Comparison of ENCODE assay signal across 19 cellular contexts in the genomic region with DNA sequence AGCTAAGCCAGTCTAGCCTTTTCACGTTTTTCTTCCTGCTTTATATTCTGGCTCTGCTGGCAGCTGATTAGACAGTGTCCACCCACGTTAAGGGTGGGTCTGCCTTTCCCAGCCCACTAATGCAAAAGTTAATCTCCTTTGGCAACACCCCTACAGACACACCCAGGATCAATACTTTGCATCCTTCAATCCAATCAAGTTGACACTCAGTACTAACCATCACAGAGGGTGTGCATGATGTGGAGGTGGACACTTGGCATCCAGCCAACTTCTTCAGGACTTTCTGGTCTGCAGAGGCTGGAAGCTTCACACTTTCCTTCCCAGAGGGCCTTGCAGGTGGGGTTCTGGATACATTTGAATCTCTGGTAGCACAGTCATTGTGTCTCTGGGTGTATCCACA. TPM values are rescaled to one million over a fixed set of nuclear protein-coding genes. Genes with fewer than 3 reads are reported as not detected.
DNase-seq lines count a peak whose midpoint lies in the region; ATAC-seq and TF ChIP-seq lines count a peak whose summit lies in the region.
"Had no signal": no experiment of that assay in that cellular context is flagged by ENCODE, and none has a peak within 500 bp of the region (broad histone marks: within the 10 kb centered on the region; RNA-seq: fewer than 3 reads in every experiment).

No MANE protein-coding gene starts in this region.

- 43% methylated on average over 2 of the region's 2 CpGs for WGBS in SK-N-SH (ENCODE audit: low lambda C conversion rate)
- WGBS in mammary epithelial cell (ENCODE audit: low coverage, missing lambda C conversion rate) = 14% methylated on average over 1 of the region's 2 CpGs
- WGBS in ovary, 3 donors = 43 to 47% (median 46%) methylated on average over 2 of the region's 2 CpGs

- H3K36me3 Mint-ChIP-seq in activated CD8-positive, alpha-beta T cell treated with anti-CD3 and anti-CD28 coated beads for 36 hours (ENCODE audit: low read depth) = no peaks in the 10 kb centered on the region

- TF ChIP-seq CTCF in SK-N-SH (IDR thresholded peaks at IDR 0.05) (no peak), mammary epithelial cell (conservative IDR thresholded peaks at IDR 0.05 in 1 of 2, IDR thresholded peaks at IDR 0.05 in 1 of 2; ENCODE audit: extremely low read depth in 1 of 2, insufficient read depth in 1 of 2, low read depth in 1 of 2, low read length in 2 of 2) (no peak), lower lobe of right lung (IDR thresholded peaks at IDR 0.05) (no peak), upper lobe of right lung (IDR thresholded peaks at IDR 0.05) (no peak), ovary (IDR thresholded peaks at IDR 0.05) (no peak)
- no peak for TF ChIP-seq CTCF in activated CD8-positive, alpha-beta T cell treated with anti-CD3 and anti-CD28 coated beads for 36 hours (IDR thresholded peaks at IDR 0.05)

- no peak for TF ChIP-seq RAD21 in SK-N-SH (IDR thresholded peaks at IDR 0.05; ENCODE audit: low read length)

- H3F3A ChIP-seq in SK-N-SH (replicated peaks; ENCODE audit: insufficient read depth) = peaks cover 10% of the 10 kb centered on the region

- H3K27me3 Mint-ChIP-seq in activated CD8-positive, alpha-beta T cell treated with anti-CD3 and anti-CD28 coated beads for 36 hours = peaks cover 30% of the 10 kb centered on the region

- H2AFZ ChIP-seq in SK-N-SH (ENCODE audit: low read depth) = no peak overlapping the region
- no peak overlapping the region for H2AFZ ChIP-seq in mammary epithelial cell (ENCODE audit: low read depth, low read length)

- ATAC-seq in SK-N-SH treated with all-trans-retinoic acid at 6 μM for 48 hours (no peak), lower lobe of right lung (no peak), upper lobe of right lung (no peak)
- no peak for ATAC-seq in activated CD8-positive, alpha-beta T cell treated with anti-CD3 and anti-CD28 coated beads for 36 hours

- intact Hi-C loops in mammary epithelial cell (cut with micrococcal nuclease) = loop anchor here (1.0 kb wide), 1 partner anchor 128 kb away; no protein-coding TSS in a partner anchor
- intact Hi-C loops in lower lobe of right lung (cut with DNase I) = no loop called here
- intact Hi-C loops in upper lobe of right lung (cut with DNase I) = no loop called here
- intact Hi-C loops in activated CD8-positive, alpha-beta T cell treated with anti-CD3 and anti-CD28 coated beads for 36 hours (cut with micrococcal nuclease) = no loop called here
- intact Hi-C loops in ovary (cut with DNase I) = no loop called here

- H3K9me3 Mint-ChIP-seq in activated CD8-positive, alpha-beta T cell treated with anti-CD3 and anti-CD28 coated beads for 36 hours = no peaks in the 10 kb centered on the region

- H3K36me3 ChIP-seq in SK-N-SH (replicated peaks in 1 of 2; ENCODE audit: control insufficient read depth in 1 of 2, insufficient read depth in 2 of 2, low read length in 1 of 2) = no peaks in the 10 kb centered on the region
- H3K36me3 ChIP-seq in mammary epithelial cell (ENCODE audit: insufficient read depth, low read length) = no peaks in the 10 kb centered on the region
- H3K36me3 ChIP-seq in lower lobe of right lung = no peaks in the 10 kb centered on the region
- no peaks in the 10 kb centered on the region for H3K36me3 ChIP-seq in upper lobe of right lung
- no peaks in the 10 kb centered on the region for H3K36me3 ChIP-seq in ovary
- H3K36me3 ChIP-seq: neutrophil, right atrium auricular region, transverse colon had no signal

- no peak for TF ChIP-seq POLR2A in ovary (IDR thresholded peaks at IDR 0.05)

- TF ChIP-seq EP300 in SK-N-SH (IDR thresholded peaks at IDR 0.05; ENCODE audit: borderline replicate concordance in 1 of 2, low read depth in 1 of 2, low read length in 1 of 2) (no peak), ovary (IDR thresholded peaks at IDR 0.05) (no peak)

- POLR2A ChIA-PET in SK-N-SH (lab: Yijun Ruan, JAX) = no interaction called here
- POLR2A ChIA-PET in activated CD8-positive, alpha-beta T cell treated with anti-CD3 and anti-CD28 coated beads for 36 hours (lab: Charles Lee) = no interaction called here

- no TSS peak for BruUV-seq in mammary epithelial cell (replicated peaks; lab: Mats Ljungman, UMichigan)

- in situ Hi-C loops in mammary epithelial cell (cut with MboI; ENCODE audit: low sequenced_read_pairs in 2 of 2) = no loop called here

- H3K4me1 ChIP-seq in SK-N-SH (ENCODE audit: control insufficient read depth in 1 of 2, insufficient read depth in 2 of 2, low read depth in 1 of 2, low read length in 1 of 2) (peaks cover 0 to 13% of the 10 kb centered on the region in 2 experiments; a peak in 1 of 4 replicates), mammary epithelial cell (ENCODE audit: insufficient read depth, low read length) (peaks cover 65% of the 10 kb centered on the region), lower lobe of right lung (peaks cover 24% of the 10 kb centered on the region), upper lobe of right lung (peaks cover 14% of the 10 kb centered on the region), ovary (ENCODE audit: insufficient read depth) (no peaks in the 10 kb centered on the region)
- H3K4me1 ChIP-seq: transverse colon had no signal

- H3K4me3 ChIP-seq in SK-N-SH (ENCODE audit: low read depth in 2 of 2, low read length in 1 of 2) (no peak overlapping the region), mammary epithelial cell (replicated peaks in 1 of 3; ENCODE audit: insufficient read depth in 1 of 3, low read depth in 2 of 3, low read length in 3 of 3) (no peak overlapping the region), lower lobe of right lung (no peak overlapping the region), upper lobe of right lung (no peak overlapping the region), ovary (no peak overlapping the region)
- H3K4me3 ChIP-seq: right atrium auricular region, transverse colon had no signal

- no peak overlapping the region for H3K27ac Mint-ChIP-seq in activated CD8-positive, alpha-beta T cell treated with anti-CD3 and anti-CD28 coated beads for 36 hours

- no peak overlapping the region for H3K4me3 Mint-ChIP-seq in activated CD8-positive, alpha-beta T cell treated with anti-CD3 and anti-CD28 coated beads for 36 hours

- CTCF ChIA-PET in SK-N-SH (lab: Yijun Ruan, JAX) (interaction anchor here (2.8 kb wide), 1 partner anchor 54 kb away, joined by 6 read pairs; no protein-coding TSS in a partner anchor), mammary epithelial cell (lab: Charles Lee; ENCODE audit: low non-redundant PET) (interaction anchor here (0.7 kb wide), 1 partner anchor 132 kb away, joined by 5 read pairs; no protein-coding TSS in a partner anchor)
- CTCF ChIA-PET in activated CD8-positive, alpha-beta T cell treated with anti-CD3 and anti-CD28 coated beads for 36 hours (lab: Charles Lee) = no interaction called here

- no peak overlapping the region for H3K9ac ChIP-seq in SK-N-SH
- H3K9ac ChIP-seq in mammary epithelial cell (ENCODE audit: insufficient read depth, low read length) = no peak overlapping the region

- no peaks in the 10 kb centered on the region for H3K9me2 ChIP-seq in SK-N-SH

- H3K4me1 Mint-ChIP-seq in activated CD8-positive, alpha-beta T cell treated with anti-CD3 and anti-CD28 coated beads for 36 hours (ENCODE audit: low read depth) = peaks cover 4% of the 10 kb centered on the region

- peaks cover 13% of the 10 kb centered on the region; the same call in 1 of the 2 replicates for H3K27me3 ChIP-seq in SK-N-SH (ENCODE audit: insufficient read depth)
- no peaks in the 10 kb centered on the region for H3K27me3 ChIP-seq in mammary epithelial cell (ENCODE audit: insufficient read depth, low read length)
- H3K27me3 ChIP-seq in lower lobe of right lung (ENCODE audit: low read depth) = no peaks in the 10 kb centered on the region
- no peaks in the 10 kb centered on the region for H3K27me3 ChIP-seq in upper lobe of right lung
- no peaks in the 10 kb centered on the region for H3K27me3 ChIP-seq in ovary
- H3K27me3 ChIP-seq: right atrium auricular region, transverse colon had no signal

- no peaks in the 10 kb centered on the region for H4K20me1 ChIP-seq in SK-N-SH (ENCODE audit: insufficient read depth)
- H4K20me1 ChIP-seq in mammary epithelial cell (ENCODE audit: insufficient read depth, low read length) = no peaks in the 10 kb centered on the region

- H3K9me3 ChIP-seq in SK-N-SH (no peaks in the 10 kb centered on the region), mammary epithelial cell (replicated peaks; ENCODE audit: insufficient read depth, low read length) (no peaks in the 10 kb centered on the region), lower lobe of right lung (no peaks in the 10 kb centered on the region), upper lobe of right lung (no peaks in the 10 kb centered on the region), ovary (no peaks in the 10 kb centered on the region)
- H3K9me3 ChIP-seq: neutrophil, right atrium auricular region, transverse colon had no signal

- no peak overlapping the region; the same call in 1 of the 2 replicates for H3K4me2 ChIP-seq in SK-N-SH
- peak overlapping the region; percentile 16 for H3K4me2 ChIP-seq in mammary epithelial cell (ENCODE audit: insufficient read depth, low read depth, low read length)

- no peaks in the 10 kb centered on the region for H3K79me2 ChIP-seq in SK-N-SH (ENCODE audit: insufficient read depth)
- no peaks in the 10 kb centered on the region for H3K79me2 ChIP-seq in mammary epithelial cell (ENCODE audit: insufficient read depth, low read length)

- dilution Hi-C loops in mammary epithelial cell (cut with HindIII; ENCODE audit: low sequenced_read_pairs) = loop anchor here (5.0 kb wide), 1 partner anchor 37 kb away; no protein-coding TSS in a partner anchor

- no peak for DNase-seq in SK-N-SH
- DNase-seq in mammary epithelial cell = no peak
- DNase-seq in lower lobe of right lung = no peak
- no peak for DNase-seq in upper lobe of right lung
- no peak for DNase-seq in activated CD8-positive, alpha-beta T cell treated with anti-CD3 and anti-CD28 coated beads for 36 hours
- DNase-seq in hypothalamus (lab: John Stamatoyannopoulos, UW) = no peak
- DNase-seq in ovary = no peak
- DNase-seq: activated gamma-delta T cell; C1 segment of cervical spinal cord; effector memory CD4-positive, alpha-beta T cell; NCI-H2029; NCI-H524 treated with DMSO at 0.1 percent for 48 hours; stimulated activated naive CD4-positive, alpha-beta T cell; T1000; transverse colon had no signal

- H3K27ac ChIP-seq in SK-N-SH (ENCODE audit: low read depth in 2 of 2, low read length in 1 of 2) (no peak overlapping the region), mammary epithelial cell (ENCODE audit: insufficient read depth, low read depth, low read length) (peak overlapping the region; percentile 58), lower lobe of right lung (peak overlapping the region; percentile 20), upper lobe of right lung (peak overlapping the region; percentile 51), ovary (no peak overlapping the region)
- H3K27ac ChIP-seq: neutrophil, transverse colon had no signal

RNA-seq across cellular contexts. Expression of gene IGFL1, which starts 18.9 kb away (rescaled TPM):
- polyA plus RNA-seq in SK-N-SH (2012; rRNA removed) (not detected in 2 replicates), mammary epithelial cell (2.4 TPM), ovary (not detected)
- not detected in 2 replicates for polyA plus RNA-seq in SK-N-SH (2012; cell fraction: cytosol; rRNA removed)
- polyA plus RNA-seq in SK-N-SH (2012; cell fraction: nucleus; rRNA removed) = 0.10 TPM in 1 of 2 replicates, not detected in the other
- total RNA-seq in mammary epithelial cell (1 to 10 TPM in 1 of 2 donors, under 1 TPM in 1; 0.67 to 8.7 TPM), lower lobe of right lung (not detected), upper lobe of right lung (not detected), ovary (not detected)
- not detected for polyA minus RNA-seq in mammary epithelial cell
- total RNA-seq in activated CD8-positive, alpha-beta T cell treated with anti-CD3 and anti-CD28 coated beads for 36 hours = not detected
- total RNA-seq: mononuclear cell, right atrium auricular region, transverse colon had no signal

Comparison
In these comparisons a context has a peak if more than half of its experiments do, and no peak if none do; other contexts are left out.
1. H3K27ac ChIP-seq: peak in mammary epithelial cell (single experiment), lower lobe of right lung (single experiment) and upper lobe of right lung (single experiment); none in SK-N-SH (0 of 2) and ovary (0 of 2).